16 cellular contexts compared by ENCODE assay signal in genomic region chr2:161146209-161146775, GRCh38.
"Had no signal": no experiment of that assay in that cellular context is flagged by ENCODE, and none has a peak within 500 bp of the region (broad histone marks: within the 10 kb centered on the region; RNA-seq: fewer than 3 reads in every experiment).

No MANE protein-coding gene starts in this region.

- H3K4me3 ChIP-seq: colonic mucosa, heart left ventricle, lung, mucosa of descending colon, sigmoid colon, testis had no signal

- H3K27ac Mint-ChIP-seq: activated CD8-positive, alpha-beta memory T cell treated with anti-CD3 and anti-CD28 coated beads, Interleukin-2, amount 10 ng/mL, durations not matched to agents 7 days and 5 days; nephron progenitor cell; stimulated activated naive CD8-positive, alpha-beta T cell treated with anti-CD3 and anti-CD28 coated beads, Interleukin-15, amount 100 ng/mL, for 72 hours had no signal

- H3K27me3 Mint-ChIP-seq: activated CD8-positive, alpha-beta memory T cell treated with anti-CD3 and anti-CD28 coated beads, Interleukin-2, amount 10 ng/mL, durations not matched to agents 7 days and 5 days; stimulated activated naive CD8-positive, alpha-beta T cell treated with anti-CD3 and anti-CD28 coated beads, Interleukin-15, amount 100 ng/mL, for 72 hours had no signal

- H3K27me3 ChIP-seq: colonic mucosa, heart left ventricle, sigmoid colon, testis had no signal

- ATAC-seq: activated CD8-positive, alpha-beta memory T cell treated with anti-CD3 and anti-CD28 coated beads, Interleukin-2, amount 10 ng/mL, durations not matched to agents 7 days and 5 days; left colon; mucosa of descending colon; stimulated activated naive CD8-positive, alpha-beta T cell treated with anti-CD3 and anti-CD28 coated beads, Interleukin-15, amount 100 ng/mL, for 72 hours had no signal

- H3K27ac ChIP-seq: colonic mucosa, heart left ventricle, sigmoid colon, testis had no signal

- H3K4me1 Mint-ChIP-seq: nephron progenitor cell had no signal

- H3K4me3 Mint-ChIP-seq: activated CD8-positive, alpha-beta memory T cell treated with anti-CD3 and anti-CD28 coated beads, Interleukin-2, amount 10 ng/mL, durations not matched to agents 7 days and 5 days; activated T-cell treated with anti-CD3 and anti-CD28 coated beads, Interleukin-2, amount 50 U/mL, for 4 hours; nephron progenitor cell; stimulated activated naive CD8-positive, alpha-beta T cell treated with anti-CD3 and anti-CD28 coated beads, Interleukin-15, amount 100 ng/mL, for 72 hours had no signal

- H3K4me1 ChIP-seq: colonic mucosa, sigmoid colon, testis had no signal

- H3K9me3 ChIP-seq: colonic mucosa, testis had no signal

- DNase-seq: activated CD4-positive, CD25-positive, alpha-beta regulatory T cell; activated CD8-positive, alpha-beta memory T cell treated with anti-CD3 and anti-CD28 coated beads, Interleukin-2, amount 10 ng/mL, durations not matched to agents 7 days and 5 days; activated naive CD4-positive, alpha-beta T cell treated with Interleukin-2 at 50 U/mL for 16 hours; activated T-cell treated with anti-CD3 and anti-CD28 coated beads, Interleukin-2, amount 50 U/mL, for 4 hours; caudate nucleus; colonic mucosa; effector CD4-positive, alpha-beta T cell; left colon; mucosa of descending colon; nephron progenitor cell; sigmoid colon; stimulated activated CD4-positive, alpha-beta T cell treated with anti-CD3 and anti-CD28 coated beads, Interleukin-12 subunit alpha, Interleukin-12 subunit beta, amount 100 ng/mL, for 4 hours; stimulated activated naive CD8-positive, alpha-beta T cell treated with anti-CD3 and anti-CD28 coated beads, Interleukin-15, amount 100 ng/mL, for 72 hours; testis had no signal

- H3K36me3 ChIP-seq: colonic mucosa, heart left ventricle, sigmoid colon had no signal
